Comparison of ENCODE assay signal across 24 cellular contexts in the genomic region with DNA sequence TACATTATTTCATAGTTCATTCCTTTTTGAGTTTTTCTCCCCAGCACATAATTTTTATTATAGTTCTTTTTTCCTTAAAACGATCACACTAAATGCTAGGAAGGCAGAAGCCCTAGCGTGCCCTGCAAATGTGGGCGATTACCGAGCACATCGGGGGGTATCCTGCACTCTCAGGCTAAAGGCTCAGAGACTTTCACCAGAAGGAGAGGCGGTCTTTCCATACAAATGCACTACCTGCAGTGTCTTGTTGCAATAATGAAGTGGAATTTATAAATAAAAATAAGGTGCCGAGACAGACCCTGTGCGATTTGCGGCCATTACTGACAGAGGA. TPM values are rescaled to one million over a fixed set of nuclear protein-coding genes. Genes with fewer than 3 reads are reported as not detected.
"Had no signal": no experiment of that assay in that cellular context is flagged by ENCODE, and none has a peak within 500 bp of the region (broad histone marks: within the 10 kb centered on the region; RNA-seq: fewer than 3 reads in every experiment).

No MANE protein-coding gene starts in this region.

- H3K36me3 ChIP-seq: esophagus muscularis mucosa, right atrium auricular region, transverse colon had no signal

- ATAC-seq: activated CD8-positive, alpha-beta T cell treated with anti-CD3 and anti-CD28 coated beads, Interleukin-2, amount 10 ng/mL, durations not matched to agents 7 days and 5 days; activated T-cell treated with anti-CD3 and anti-CD28 coated beads, Interleukin-2, amount 50 U/mL, for 72 hours; natural killer cell treated with Interleukin-12 subunit alpha and Interleukin-12 subunit beta and Interleukin-15 and Interleukin-18, amount 100 ng/mL, for 72 hours; stimulated activated naive CD8-positive, alpha-beta T cell treated with anti-CD3 and anti-CD28 coated beads, Interleukin-15, Interleukin-2, amounts not matched to agents 100 U/mL and 50 U/mL, for 24 hours had no signal

- DNase-seq: activated CD4-positive, alpha-beta T cell treated with anti-CD3 and anti-CD28 coated beads, Interleukin-2, amount 10 ng/mL, durations not matched to agents 24 days and 14 days; activated CD4-positive, CD25-positive, alpha-beta regulatory T cell; activated CD8-positive, alpha-beta memory T cell treated with anti-CD3 and anti-CD28 coated beads, Interleukin-2, amount 50 U/mL, for 4 hours; activated CD8-positive, alpha-beta T cell treated with anti-CD3 and anti-CD28 coated beads, Interleukin-2, amount 10 ng/mL, durations not matched to agents 7 days and 5 days; activated gamma-delta T cell; activated T-cell treated with anti-CD3 and anti-CD28 coated beads, Interleukin-2, amount 50 U/mL, for 72 hours; caudate nucleus; hippocampal formation; immature natural killer cell; stimulated activated CD4-positive, alpha-beta T cell treated with anti-CD3 and anti-CD28 coated beads, Interleukin-4, amount 100 ng/mL, for 24 hours; stimulated activated naive CD8-positive, alpha-beta T cell treated with anti-CD3 and anti-CD28 coated beads, Interleukin-15, Interleukin-2, amounts not matched to agents 100 U/mL and 50 U/mL, for 24 hours; transverse colon had no signal

- FAIRE-seq: TTC549 had no signal

- H3K27ac ChIP-seq: esophagus muscularis mucosa, right atrium auricular region, transverse colon had no signal

- H3K4me1 ChIP-seq: esophagus muscularis mucosa, right atrium auricular region, transverse colon had no signal

- H3K4me3 ChIP-seq: esophagus muscularis mucosa, right atrium auricular region, transverse colon had no signal

- H3K9me3 ChIP-seq: right atrium auricular region, transverse colon had no signal

RNA-seq across cellular contexts. Expression of a gene that starts 29.3 kb away (rescaled TPM):
- total RNA-seq: activated CD4-positive, alpha-beta T cell treated with anti-CD3 and anti-CD28 coated beads, Interleukin-2, amount 10 ng/mL, durations not matched to agents 24 days and 14 days; activated CD8-positive, alpha-beta T cell treated with anti-CD3 and anti-CD28 coated beads, Interleukin-2, amount 10 ng/mL, durations not matched to agents 7 days and 5 days; activated naive CD4-positive, alpha-beta T cell treated with anti-CD3 and anti-CD28 coated beads, Interleukin-2, amount 50 U/mL, for 72 hours; activated T-cell treated with anti-CD3 and anti-CD28 coated beads, Interleukin-2, amount 50 U/mL, for 72 hours; esophagus muscularis mucosa; glomerular endothelial cell; liver; mesenteric fat pad; natural killer cell treated with Interleukin-12 subunit alpha and Interleukin-12 subunit beta and Interleukin-15 and Interleukin-18, amount 100 ng/mL, for 72 hours; omental fat pad; progenitor cell of endocrine pancreas; right atrium auricular region; skeletal muscle tissue; T-helper 2 cell treated with Interferon-gamma antibody and Interleukin-4, amounts not matched to agents 100 ng/mL and 5 ng/mL, for 36 hours; transverse colon had no signal
- polyA plus RNA-seq: immature natural killer cell, liver had no signal
